ENCODE assay signal across 5 cellular contexts in genomic region chr6:126377594-126378153, GRCh38.
"Had no signal": no experiment of that assay in that cellular context is flagged by ENCODE, and none has a peak within 500 bp of the region (broad histone marks: within the 10 kb centered on the region; RNA-seq: fewer than 3 reads in every experiment).

No MANE protein-coding gene starts in this region.

- H3K4me3 Mint-ChIP-seq: GM23338, H9, IgD-negative memory B cell had no signal

- DNase-seq: H9, HCEC 1CT, KBM-7 had no signal

- H3K4me1 Mint-ChIP-seq: IgD-negative memory B cell had no signal

- H3K27me3 Mint-ChIP-seq: IgD-negative memory B cell had no signal

- H3K4me3 ChIP-seq: GM23338 had no signal
